Comparison of ENCODE assay signal across 9 cellular contexts in the genomic region with DNA sequence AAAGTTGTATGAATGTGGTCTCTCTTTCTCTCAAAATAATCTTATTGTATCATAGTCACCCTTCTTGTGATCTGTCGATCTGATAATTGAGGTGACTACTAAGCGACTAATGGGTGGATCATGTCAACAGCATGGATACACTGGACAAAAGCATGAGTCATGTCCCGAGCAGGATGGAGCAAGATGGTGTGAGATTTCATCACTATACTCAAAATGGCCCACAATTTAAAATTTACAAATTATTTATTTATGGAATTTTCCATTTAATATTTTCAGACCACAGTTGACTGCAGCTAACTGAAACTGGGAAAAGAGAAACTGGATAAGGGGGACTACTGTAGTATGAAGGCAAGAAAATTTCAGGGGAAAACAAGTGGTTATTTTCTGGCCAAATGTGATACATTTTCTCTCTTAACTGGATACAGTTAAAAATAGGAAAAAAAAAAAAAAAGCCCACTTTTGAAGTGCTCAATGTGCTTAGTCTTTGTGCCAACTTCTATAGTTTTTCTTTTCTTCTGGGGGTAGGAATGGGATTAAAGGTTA. TPM values are rescaled to one million over a fixed set of nuclear protein-coding genes. Genes with fewer than 3 reads are reported as not detected.
DNase-seq lines count a peak whose midpoint lies in the region; ATAC-seq, FAIRE-seq and TF ChIP-seq lines count a peak whose summit lies in the region.
"Had no signal": no experiment of that assay in that cellular context is flagged by ENCODE, and none has a peak within 500 bp of the region (broad histone marks: within the 10 kb centered on the region; RNA-seq: fewer than 3 reads in every experiment).

No MANE protein-coding gene starts in this region.

- no peak overlapping the region for H3K4me3 Mint-ChIP-seq in CD8-positive, alpha-beta T cell
- no peak overlapping the region for H3K4me3 Mint-ChIP-seq in activated T-helper 2 cell treated with anti-CD3 and anti-CD28 coated beads, Interferon-gamma antibody, Interleukin-2, Interleukin-4, amounts not matched to agents 10 μg/mL and 5 μg/mL and 100 μg/mL, durations not matched to agents 14 hours and 24 hours and 36 hours (ENCODE audit: low read depth)
- H3K4me3 Mint-ChIP-seq: activated B cell treated with CpG ODN at 0.5 μM for 24 hours had no signal

- no peaks in the 10 kb centered on the region for H3K4me1 ChIP-seq in gastroesophageal sphincter
- peaks cover 22% of the 10 kb centered on the region for H3K4me1 ChIP-seq in CD8-positive, alpha-beta T cell (ENCODE audit: insufficient read depth, low read length)

- POLR2A ChIA-PET in CD8-positive, alpha-beta T cell (lab: Charles Lee), result no interaction called here

- H3K36me3 ChIP-seq in gastroesophageal sphincter, result peaks cover 0 to 7% of the 10 kb centered on the region in 2 donors
- H3K36me3 ChIP-seq in CD8-positive, alpha-beta T cell (ENCODE audit: insufficient read depth, low read length), result no peaks in the 10 kb centered on the region

- DNase-seq in AG08395 (ENCODE audit: low spot score) (peak; percentile 81), H4 (ENCODE audit: low spot score) (peak; percentile 88), GM19239 (ENCODE audit: insufficient read length, low spot score) (no peak), retina (no peak)
- DNase-seq in CD8-positive, alpha-beta T cell, result no peak
- DNase-seq in activated T-helper 2 cell treated with anti-CD3 and anti-CD28 coated beads, Interferon-gamma antibody, Interleukin-2, Interleukin-4, amounts not matched to agents 10 μg/mL and 5 μg/mL and 100 μg/mL, durations not matched to agents 14 hours and 24 hours and 36 hours (ENCODE audit: low spot score), result no peak
- DNase-seq: activated B cell treated with CpG ODN at 0.5 μM for 24 hours had no signal

- no peak overlapping the region for H3K27ac ChIP-seq in gastroesophageal sphincter
- H3K27ac ChIP-seq in CD8-positive, alpha-beta T cell (ENCODE audit: low read depth, low read length), result no peak overlapping the region

- no peak overlapping the region for H3K4me3 ChIP-seq in gastroesophageal sphincter
- H3K4me3 ChIP-seq in CD8-positive, alpha-beta T cell (ENCODE audit: low read depth, low read length), result no peak overlapping the region

- no peak for TF ChIP-seq CTCF in gastroesophageal sphincter (IDR thresholded peaks at IDR 0.05)
- no peak for TF ChIP-seq CTCF in CD8-positive, alpha-beta T cell (IDR thresholded peaks at IDR 0.05)

- WGBS in gastroesophageal sphincter (ENCODE audit: low coverage in 1 of 2), 2 donors, result 60 to 61% methylated on average over 3 of the region's 3 CpGs

- H3K36me3 Mint-ChIP-seq in CD8-positive, alpha-beta T cell, result no peaks in the 10 kb centered on the region
- H3K36me3 Mint-ChIP-seq in activated T-helper 2 cell treated with anti-CD3 and anti-CD28 coated beads, Interferon-gamma antibody, Interleukin-2, Interleukin-4, amounts not matched to agents 10 μg/mL and 5 μg/mL and 100 μg/mL, durations not matched to agents 14 hours and 24 hours and 36 hours (ENCODE audit: low read depth), result peaks cover 20% of the 10 kb centered on the region

- H3K9me3 Mint-ChIP-seq in CD8-positive, alpha-beta T cell, result no peaks in the 10 kb centered on the region
- H3K9me3 Mint-ChIP-seq in activated T-helper 2 cell treated with anti-CD3 and anti-CD28 coated beads, Interferon-gamma antibody, Interleukin-2, Interleukin-4, amounts not matched to agents 10 μg/mL and 5 μg/mL and 100 μg/mL, durations not matched to agents 14 hours and 24 hours and 36 hours, result no peaks in the 10 kb centered on the region
- H3K9me3 Mint-ChIP-seq: activated B cell treated with CpG ODN at 0.5 μM for 24 hours had no signal

- no peaks in the 10 kb centered on the region for H3K9me3 ChIP-seq in gastroesophageal sphincter
- no peaks in the 10 kb centered on the region for H3K9me3 ChIP-seq in CD8-positive, alpha-beta T cell (ENCODE audit: low read length)

- intact Hi-C loops in CD8-positive, alpha-beta T cell (cut with DNase I, micrococcal nuclease), result no loop called here
- intact Hi-C loops in activated T-helper 2 cell treated with anti-CD3 and anti-CD28 coated beads, Interferon-gamma antibody, Interleukin-2, Interleukin-4, amounts not matched to agents 10 μg/mL and 5 μg/mL and 100 μg/mL, durations not matched to agents 14 hours and 24 hours and 36 hours (cut with micrococcal nuclease), result loop anchor here (2.0 kb wide), 1 partner anchor 18 kb away; no protein-coding TSS in a partner anchor

- H3K27ac Mint-ChIP-seq in CD8-positive, alpha-beta T cell, result no peak overlapping the region
- no peak overlapping the region for H3K27ac Mint-ChIP-seq in activated T-helper 2 cell treated with anti-CD3 and anti-CD28 coated beads, Interferon-gamma antibody, Interleukin-2, Interleukin-4, amounts not matched to agents 10 μg/mL and 5 μg/mL and 100 μg/mL, durations not matched to agents 14 hours and 24 hours and 36 hours
- H3K27ac Mint-ChIP-seq: activated B cell treated with CpG ODN at 0.5 μM for 24 hours had no signal

- peaks cover 34% of the 10 kb centered on the region for H3K4me1 Mint-ChIP-seq in CD8-positive, alpha-beta T cell (ENCODE audit: low read depth)
- H3K4me1 Mint-ChIP-seq in activated T-helper 2 cell treated with anti-CD3 and anti-CD28 coated beads, Interferon-gamma antibody, Interleukin-2, Interleukin-4, amounts not matched to agents 10 μg/mL and 5 μg/mL and 100 μg/mL, durations not matched to agents 14 hours and 24 hours and 36 hours (ENCODE audit: low read depth), result peaks cover 36% of the 10 kb centered on the region

- ATAC-seq in SK-N-SH treated with all-trans-retinoic acid at 6 μM for 48 hours, result peak; percentile 82
- peak; percentile 48 for ATAC-seq in gastroesophageal sphincter
- no peak for ATAC-seq in CD8-positive, alpha-beta T cell

- TF ChIP-seq EP300 in gastroesophageal sphincter (IDR thresholded peaks at IDR 0.05), result no peak

- no peak for TF ChIP-seq POLR2A in gastroesophageal sphincter (IDR thresholded peaks at IDR 0.05)

- no peaks in the 10 kb centered on the region for H3K27me3 Mint-ChIP-seq in CD8-positive, alpha-beta T cell (ENCODE audit: low read depth)
- peaks cover 2% of the 10 kb centered on the region for H3K27me3 Mint-ChIP-seq in activated T-helper 2 cell treated with anti-CD3 and anti-CD28 coated beads, Interferon-gamma antibody, Interleukin-2, Interleukin-4, amounts not matched to agents 10 μg/mL and 5 μg/mL and 100 μg/mL, durations not matched to agents 14 hours and 24 hours and 36 hours (ENCODE audit: low read depth)
- H3K27me3 Mint-ChIP-seq: activated B cell treated with CpG ODN at 0.5 μM for 24 hours had no signal

- FAIRE-seq in GM19239 (lab: Jason Lieb, UNC), result no peak

- no peaks in the 10 kb centered on the region for H3K27me3 ChIP-seq in gastroesophageal sphincter
- no peaks in the 10 kb centered on the region for H3K27me3 ChIP-seq in CD8-positive, alpha-beta T cell (ENCODE audit: insufficient read depth, low read length)

- CTCF ChIA-PET in CD8-positive, alpha-beta T cell (lab: Charles Lee), result interaction anchor here (0.6 kb wide), 1 partner anchor 79 kb away, joined by 3 read pairs; no protein-coding TSS in a partner anchor

TF ChIP-seq in SK-N-SH treated with all-trans-retinoic acid at 6 μM for 48 hours, 23 proteins besides CTCF, POLR2A, EP300 and RAD21 (continues in another document):
- TF ChIP-seq PPARA (CRISPR knock-in tag; IDR thresholded peaks at IDR 0.05; ENCODE audit: borderline replicate concordance) (no peak), TSHZ2 (CRISPR knock-in tag; IDR thresholded peaks at IDR 0.05) (no peak), ZFP3 (CRISPR knock-in tag; IDR thresholded peaks at IDR 0.05) (no peak), GLIS3 (CRISPR knock-in tag; IDR thresholded peaks at IDR 0.05) (no peak), SNAI2 (CRISPR knock-in tag; IDR thresholded peaks at IDR 0.05) (no peak), ISL1 (CRISPR knock-in tag; IDR thresholded peaks at IDR 0.05) (no peak), ESRRG (CRISPR knock-in tag; IDR thresholded peaks at IDR 0.05) (no peak)
- TF ChIP-seq, protein P1, sequence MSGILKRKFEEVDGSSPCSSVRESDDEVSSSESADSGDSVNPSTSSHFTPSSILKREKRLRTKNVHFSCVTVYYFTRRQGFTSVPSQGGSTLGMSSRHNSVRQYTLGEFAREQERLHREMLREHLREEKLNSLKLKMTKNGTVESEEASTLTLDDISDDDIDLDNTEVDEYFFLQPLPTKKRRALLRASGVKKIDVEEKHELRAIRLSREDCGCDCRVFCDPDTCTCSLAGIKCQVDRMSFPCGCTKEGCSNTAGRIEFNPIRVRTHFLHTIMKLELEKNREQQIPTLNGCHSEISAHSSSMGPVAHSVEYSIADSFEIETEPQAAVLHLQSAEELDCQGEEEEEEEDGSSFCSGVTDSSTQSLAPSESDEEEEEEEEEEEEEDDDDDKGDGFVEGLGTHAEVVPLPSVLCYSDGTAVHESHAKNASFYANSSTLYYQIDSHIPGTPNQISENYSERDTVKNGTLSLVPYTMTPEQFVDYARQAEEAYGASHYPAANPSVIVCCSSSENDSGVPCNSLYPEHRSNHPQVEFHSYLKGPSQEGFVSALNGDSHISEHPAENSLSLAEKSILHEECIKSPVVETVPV (CRISPR knock-in tag; IDR thresholded peaks at IDR 0.05), result no peak

RNA-seq across cellular contexts. Expression of gene FAM241A, which starts 25.3 kb away (rescaled TPM):
- 2.3 and 2.6 TPM in 2 replicates for total RNA-seq in H4 (2014; rRNA removed; shearing (Covaris generic))
- 1 to 10 TPM; 4.3 to 8.1 (median 4.7) TPM for total RNA-seq in gastroesophageal sphincter
- under 1 TPM; 0.67 to 0.90 TPM for total RNA-seq in CD8-positive, alpha-beta T cell
- total RNA-seq in activated T-helper 2 cell treated with anti-CD3 and anti-CD28 coated beads, Interferon-gamma antibody, Interleukin-2, Interleukin-4, amounts not matched to agents 10 μg/mL and 5 μg/mL and 100 μg/mL, durations not matched to agents 14 hours and 24 hours and 36 hours, result 5.5 and 5.6 TPM in 2 replicates

Comparison
In these comparisons a context has a peak if more than half of its experiments do, and no peak if none do; other contexts are left out.
1. DNase-seq: peak in AG08395 (single experiment) and H4 (single experiment); none in CD8-positive, alpha-beta T cell (0 of 7), GM19239 (single experiment), retina (single experiment) and activated T-helper 2 cell treated with anti-CD3 and anti-CD28 coated beads, Interferon-gamma antibody, Interleukin-2, Interleukin-4, amounts not matched to agents 10 μg/mL and 5 μg/mL and 100 μg/mL, durations not matched to agents 14 hours and 24 hours and 36 hours (single experiment).